ENCODE assay signal across 21 cellular contexts in genomic region chr16:46775214-46775613, GRCh38. TPM values are rescaled to one million over a fixed set of nuclear protein-coding genes. Genes with fewer than 3 reads are reported as not detected.
A peak's percentile ranks its signal among the peaks of the same experiment; 100 is the strongest.
DNase-seq lines count a peak whose midpoint lies in the region; ATAC-seq and TF ChIP-seq lines count a peak whose summit lies in the region.
"Had no signal": no experiment of that assay in that cellular context is flagged by ENCODE, and none has a peak within 500 bp of the region (broad histone marks: within the 10 kb centered on the region; RNA-seq: fewer than 3 reads in every experiment).

No MANE protein-coding gene starts in this region.

- ATAC-seq in GM18858 (IDR thresholded peaks at IDR 0.05; ENCODE audit: unreplicated experiment): peak; percentile 11
- ATAC-seq in HG02588 (IDR thresholded peaks at IDR 0.05; ENCODE audit: unreplicated experiment): peak; percentile 11
- ATAC-seq in HG03575 (IDR thresholded peaks at IDR 0.05; ENCODE audit: extremely low read depth, insufficient number of reproducible peaks, low FRiP score, unreplicated experiment): peak; percentile 8
- no peak for ATAC-seq in GM19397 (IDR thresholded peaks at IDR 0.05; ENCODE audit: unreplicated experiment)
- ATAC-seq: A549; activated naive CD8-positive, alpha-beta T cell treated with anti-CD3 and anti-CD28 coated beads, Interleukin-2, amount 50 U/mL, for 24 hours; activated T-helper 17 cell treated with anti-CD3 and anti-CD28 coated beads, Interleukin-2, amount 50 U/mL, for 72 hours; stimulated activated memory B cell treated with anti-CD40 and anti-IgM and Interleukin-4, amounts not matched to agents 10 μg/mL and 1 μg/mL and 100 μg/mL, for 72 hours had no signal

- no peak for TF ChIP-seq CTCF in epithelial cell of esophagus (IDR thresholded peaks at IDR 0.05; ENCODE audit: insufficient read depth, low read depth, low read length, missing control alignments)
- no peak for TF ChIP-seq CTCF in right atrium auricular region (IDR thresholded peaks at IDR 0.05)

- no peak overlapping the region for H3K27ac ChIP-seq in right atrium auricular region
- H3K27ac ChIP-seq: A549, left ventricle myocardium inferior, neutrophil, PC-9, tibial artery had no signal

- H3K9me3 ChIP-seq in right atrium auricular region: no peaks in the 10 kb centered on the region
- H3K9me3 ChIP-seq: A549, left ventricle myocardium inferior, tibial artery had no signal

- no peaks in the 10 kb centered on the region for H3K27me3 ChIP-seq in right atrium auricular region
- H3K27me3 ChIP-seq: neutrophil, tibial artery had no signal

- H3K4me3 ChIP-seq in epithelial cell of esophagus (ENCODE audit: low read length) (no peak overlapping the region), right atrium auricular region (no peak overlapping the region)
- H3K4me3 ChIP-seq: A549, left ventricle myocardium inferior, PC-9, tibial artery had no signal

- H3K4me1 ChIP-seq in right atrium auricular region: peaks cover 0 to 11% of the 10 kb centered on the region in 2 donors
- H3K4me1 ChIP-seq: A549, tibial artery had no signal

- peak; percentile 4 for DNase-seq in epithelial cell of esophagus (ENCODE audit: low read depth)
- no peak for DNase-seq in NCI-H526 (lab: John Stamatoyannopoulos, UW)
- DNase-seq in T-helper 1 cell: no peak
- no peak for DNase-seq in right atrium auricular region (ENCODE audit: low spot score)
- DNase-seq: activated naive CD8-positive, alpha-beta T cell treated with anti-CD3 and anti-CD28 coated beads, Interleukin-2, amount 50 U/mL, for 24 hours; C1 segment of cervical spinal cord; left ventricle myocardium inferior; NCI-H1417; NCI-H69; PC-9; T-helper 9 cell; tibial artery had no signal

- H3K36me3 ChIP-seq in right atrium auricular region: no peaks in the 10 kb centered on the region
- H3K36me3 ChIP-seq: left ventricle myocardium inferior, neutrophil, tibial artery had no signal

RNA-seq across cellular contexts. Expression of gene MYLK3, which starts 27.1 kb away (rescaled TPM):
- total RNA-seq in right atrium auricular region: 100 to 1,000 TPM; 275 to 456 TPM
- total RNA-seq: epithelial cell of proximal tubule had no signal

RNA-seq across cellular contexts. Expression of gene C16orf87, which starts 55.8 kb away (rescaled TPM):
- 10 to 100 TPM; 12.0 to 14.1 TPM for total RNA-seq in right atrium auricular region
